In the genomic region with DNA sequence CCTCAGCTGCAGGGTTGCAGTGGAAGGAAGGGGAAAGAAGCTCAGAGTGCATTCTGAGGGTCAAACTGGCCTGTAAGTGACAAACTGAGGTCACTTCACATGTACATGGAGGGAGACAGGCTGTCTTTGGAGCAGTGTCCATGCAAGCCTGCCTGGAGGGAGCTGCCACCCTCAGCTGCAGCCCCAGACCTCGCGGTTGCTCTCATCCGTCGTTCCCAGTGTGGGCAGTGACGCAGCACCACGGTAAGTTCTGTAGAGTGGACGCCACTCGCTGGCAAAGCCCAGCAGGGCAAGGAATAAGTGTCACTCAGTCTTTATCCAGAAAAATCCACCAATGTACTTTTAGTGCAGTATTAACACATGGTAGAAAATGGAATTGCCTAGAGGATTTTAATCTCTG, we compare ENCODE assay signal across 38 cellular contexts.
"Had no signal": no experiment of that assay in that cellular context is flagged by ENCODE, and none has a peak within 500 bp of the region (broad histone marks: within the 10 kb centered on the region; RNA-seq: fewer than 3 reads in every experiment).

No MANE protein-coding gene starts in this region.

- DNase-seq: activated B cell treated with CpG ODN at 0.5 μM for 24 hours; activated CD4-positive, alpha-beta memory T cell treated with anti-CD3 and anti-CD28 coated beads for 36 hours; activated CD4-positive, alpha-beta T cell treated with anti-CD3 and anti-CD28 coated beads for 4 hours; activated CD4-positive, alpha-beta T cell treated with anti-CD3 and anti-CD28 coated beads, Interleukin-2, amount 10 ng/mL, durations not matched to agents 24 days and 14 days; activated CD4-positive, alpha-beta T cell treated with anti-CD3 and anti-CD28 coated beads, Interleukin-2, amount 50 U/mL, for 1 hour; activated CD4-positive, alpha-beta T cell treated with anti-CD3 and anti-CD28 coated beads, Interleukin-2, amount 50 U/mL, for 4 hours; activated CD4-positive, CD25-positive, alpha-beta regulatory T cell treated with anti-CD3 and anti-CD28 coated beads, Interleukin-2, amount 50 U/mL, for 72 hours; activated CD8-positive, alpha-beta memory T cell treated with anti-CD3 and anti-CD28 coated beads, Interleukin-2, amount 50 U/mL, for 4 hours; activated CD8-positive, alpha-beta T cell treated with anti-CD3 and anti-CD28 coated beads for 36 hours; activated effector memory CD4-positive, alpha-beta T cell treated with anti-CD3 and anti-CD28 coated beads, Interleukin-2, amount 50 U/mL, for 16 hours; activated gamma-delta T cell treated with Interleukin-2 at 50 U/mL for 16 hours; activated naive CD4-positive, alpha-beta T cell; activated naive CD4-positive, alpha-beta T cell treated with anti-CD3 and anti-CD28 coated beads for 36 hours; activated naive CD4-positive, alpha-beta T cell treated with anti-CD3 and anti-CD28 coated beads, Interleukin-2, amount 50 U/mL, for 16 hours; activated naive CD8-positive, alpha-beta T cell treated with anti-CD3 and anti-CD28 coated beads for 36 hours; activated T-cell treated with anti-CD3 and anti-CD28 coated beads for 4 hours; activated T-cell treated with anti-CD3 and anti-CD28 coated beads, Interleukin-2, amount 50 U/mL, for 1 hour; activated T-cell treated with anti-CD3 and anti-CD28 coated beads, Interleukin-2, amount 50 U/mL, for 4 hours; activated T-cell treated with anti-CD3 and anti-CD28 coated beads, Interleukin-2, amount 50 U/mL, for 72 hours; adrenal gland; amniotic stem cell; aorta; body of pancreas; brain microvascular endothelial cell; central memory CD4-positive, alpha-beta T cell; T-helper 1 cell; T-helper 2 cell; T-helper 9 cell had no signal

- H3K36me3 Mint-ChIP-seq: activated naive CD4-positive, alpha-beta T cell treated with anti-CD3 and anti-CD28 coated beads, Interleukin-2, amount 50 U/mL, for 72 hours; activated naive CD8-positive, alpha-beta T cell treated with anti-CD3 and anti-CD28 coated beads for 36 hours had no signal

- H3K27me3 Mint-ChIP-seq: activated B cell treated with CpG ODN at 0.5 μM for 24 hours; activated CD4-positive, alpha-beta memory T cell treated with anti-CD3 and anti-CD28 coated beads for 36 hours; activated CD4-positive, alpha-beta T cell treated with anti-CD3 and anti-CD28 coated beads, Interleukin-2, amount 10 ng/mL, durations not matched to agents 24 days and 14 days; activated CD8-positive, alpha-beta T cell treated with anti-CD3 and anti-CD28 coated beads for 36 hours; activated naive CD8-positive, alpha-beta T cell treated with anti-CD3 and anti-CD28 coated beads for 36 hours; activated T-helper 17 cell treated with anti-CD3 and anti-CD28 coated beads, Interleukin-2, amount 50 U/mL, for 72 hours had no signal

- H3K36me3 ChIP-seq: adrenal gland, brain microvascular endothelial cell, breast epithelium, cardiac muscle cell had no signal

- H3K4me3 Mint-ChIP-seq: activated B cell treated with CpG ODN at 0.5 μM for 24 hours; activated CD4-positive, alpha-beta memory T cell treated with anti-CD3 and anti-CD28 coated beads for 36 hours; activated CD4-positive, alpha-beta T cell treated with anti-CD3 and anti-CD28 coated beads, Interleukin-2, amount 10 ng/mL, durations not matched to agents 24 days and 14 days; activated CD8-positive, alpha-beta T cell treated with anti-CD3 and anti-CD28 coated beads for 36 hours; activated naive CD4-positive, alpha-beta T cell treated with anti-CD3 and anti-CD28 coated beads for 36 hours; activated naive CD8-positive, alpha-beta T cell treated with anti-CD3 and anti-CD28 coated beads for 36 hours; activated T-cell treated with anti-CD3 and anti-CD28 coated beads, Interleukin-2, amount 50 U/mL, for 4 hours; activated T-cell treated with anti-CD3 and anti-CD28 coated beads, Interleukin-2, amount 50 U/mL, for 72 hours; activated T-helper 1 cell treated with anti-CD3 and anti-CD28 coated beads, Interleukin-12 subunit alpha, Interleukin-12 subunit beta, Interleukin-2, Interleukin-4 antibody, amounts not matched to agents 30 ng/mL and 10 ng/mL and 1 ng/mL, durations not matched to agents 14 hours and 24 hours and 36 hours; activated T-helper 17 cell treated with anti-CD3 and anti-CD28 coated beads, Interleukin-2, amount 50 U/mL, for 72 hours; T-helper 1 cell treated with Interleukin-12 subunit alpha and Interleukin-12 subunit beta and Interleukin-4 antibody, amounts not matched to agents 30 μg/mL and 1 μg/mL, for 36 hours; T-helper 2 cell treated with Interferon-gamma antibody and Interleukin-4, amounts not matched to agents 5 μg/mL and 100 μg/mL, for 36 hours had no signal

- H3K4me1 ChIP-seq: adrenal gland, body of pancreas had no signal

- H3K27me3 ChIP-seq: adrenal gland, body of pancreas, brain microvascular endothelial cell, breast epithelium, cardiac muscle cell had no signal

- H3K9me3 ChIP-seq: adrenal gland, body of pancreas, breast epithelium had no signal

- H3K27ac Mint-ChIP-seq: activated B cell treated with CpG ODN at 0.5 μM for 24 hours; activated CD4-positive, alpha-beta memory T cell treated with anti-CD3 and anti-CD28 coated beads for 36 hours; activated CD4-positive, alpha-beta T cell treated with anti-CD3 and anti-CD28 coated beads, Interleukin-2, amount 10 ng/mL, durations not matched to agents 24 days and 14 days; activated CD8-positive, alpha-beta T cell treated with anti-CD3 and anti-CD28 coated beads for 36 hours; activated naive CD4-positive, alpha-beta T cell treated with anti-CD3 and anti-CD28 coated beads for 36 hours; activated naive CD8-positive, alpha-beta T cell treated with anti-CD3 and anti-CD28 coated beads for 36 hours; activated T-cell treated with anti-CD3 and anti-CD28 coated beads, Interleukin-2, amount 50 U/mL, for 72 hours; activated T-helper 1 cell treated with anti-CD3 and anti-CD28 coated beads, Interleukin-12 subunit alpha, Interleukin-12 subunit beta, Interleukin-2, Interleukin-4 antibody, amounts not matched to agents 30 ng/mL and 10 ng/mL and 1 ng/mL, durations not matched to agents 14 hours and 24 hours and 36 hours; activated T-helper 17 cell treated with anti-CD3 and anti-CD28 coated beads, Interleukin-2, amount 50 U/mL, for 72 hours; T-helper 1 cell treated with Interleukin-12 subunit alpha and Interleukin-12 subunit beta and Interleukin-4 antibody, amounts not matched to agents 30 μg/mL and 1 μg/mL, for 36 hours; T-helper 2 cell treated with Interferon-gamma antibody and Interleukin-4, amounts not matched to agents 5 μg/mL and 100 μg/mL, for 36 hours had no signal

- H3K27ac ChIP-seq: adrenal gland, body of pancreas, brain microvascular endothelial cell, breast epithelium, cardiac muscle cell, VCaP had no signal

- H3K4me3 ChIP-seq: adrenal gland, body of pancreas, breast epithelium, cardiac muscle cell had no signal

- H3K9me3 Mint-ChIP-seq: activated B cell treated with CpG ODN at 0.5 μM for 24 hours; activated CD4-positive, alpha-beta memory T cell treated with anti-CD3 and anti-CD28 coated beads for 36 hours; activated CD4-positive, alpha-beta T cell treated with anti-CD3 and anti-CD28 coated beads, Interleukin-2, amount 10 ng/mL, durations not matched to agents 24 days and 14 days; activated CD8-positive, alpha-beta T cell treated with anti-CD3 and anti-CD28 coated beads for 36 hours; activated naive CD4-positive, alpha-beta T cell treated with anti-CD3 and anti-CD28 coated beads for 36 hours; activated naive CD4-positive, alpha-beta T cell treated with anti-CD3 and anti-CD28 coated beads, Interleukin-2, amount 50 U/mL, for 72 hours; activated naive CD8-positive, alpha-beta T cell treated with anti-CD3 and anti-CD28 coated beads for 36 hours; activated T-cell treated with anti-CD3 and anti-CD28 coated beads, Interleukin-2, amount 50 U/mL, for 4 hours; activated T-cell treated with anti-CD3 and anti-CD28 coated beads, Interleukin-2, amount 50 U/mL, for 72 hours; activated T-helper 1 cell treated with anti-CD3 and anti-CD28 coated beads, Interleukin-12 subunit alpha, Interleukin-12 subunit beta, Interleukin-2, Interleukin-4 antibody, amounts not matched to agents 30 ng/mL and 10 ng/mL and 1 ng/mL, durations not matched to agents 14 hours and 24 hours and 36 hours; activated T-helper 17 cell treated with anti-CD3 and anti-CD28 coated beads, Interleukin-2, amount 50 U/mL, for 72 hours; T-helper 1 cell treated with Interleukin-12 subunit alpha and Interleukin-12 subunit beta and Interleukin-4 antibody, amounts not matched to agents 30 μg/mL and 1 μg/mL, for 36 hours; T-helper 2 cell treated with Interferon-gamma antibody and Interleukin-4, amounts not matched to agents 5 μg/mL and 100 μg/mL, for 36 hours had no signal

- FAIRE-seq: astrocyte, TTC549 had no signal

- H3K4me1 Mint-ChIP-seq: activated B cell treated with CpG ODN at 0.5 μM for 24 hours; activated CD4-positive, alpha-beta T cell treated with anti-CD3 and anti-CD28 coated beads, Interleukin-2, amount 10 ng/mL, durations not matched to agents 24 days and 14 days; activated naive CD8-positive, alpha-beta T cell treated with anti-CD3 and anti-CD28 coated beads for 36 hours had no signal
